ENCODE assay signal across 18 cellular contexts in the genomic region with DNA sequence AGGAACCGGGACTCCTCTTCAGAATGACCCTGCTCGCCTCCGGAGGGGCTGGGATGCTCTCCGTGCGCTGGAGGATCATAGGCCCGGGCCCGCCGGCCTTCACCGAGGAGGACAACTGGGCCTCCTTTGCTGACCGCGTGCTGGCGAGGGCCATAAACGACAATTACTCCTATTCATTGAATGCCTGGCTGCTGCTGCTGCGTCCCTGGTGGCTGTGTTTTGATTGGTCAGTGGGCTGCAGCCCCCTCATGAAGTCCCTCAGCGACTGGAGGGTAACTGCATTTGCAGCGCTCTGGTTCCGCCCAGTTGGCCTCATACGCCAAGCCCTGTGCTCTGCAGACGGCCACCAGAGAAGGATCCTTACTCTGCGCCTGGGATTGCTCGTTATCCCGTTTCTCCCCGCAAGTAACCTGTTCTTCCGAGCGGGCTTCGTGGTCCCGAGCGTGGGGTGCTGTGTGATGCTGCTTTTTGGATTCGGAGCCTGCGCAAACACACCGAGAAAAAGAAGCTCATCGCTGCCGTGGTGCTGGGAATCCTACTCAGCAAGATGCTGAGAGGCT. TPM values are rescaled to one million over a fixed set of nuclear protein-coding genes. Genes with fewer than 3 reads are reported as not detected.
DNase-seq lines count a peak whose midpoint lies in the region; ATAC-seq and TF ChIP-seq lines count a peak whose summit lies in the region.
"Had no signal": no experiment of that assay in that cellular context is flagged by ENCODE, and none has a peak within 500 bp of the region (broad histone marks: within the 10 kb centered on the region; RNA-seq: fewer than 3 reads in every experiment).

No MANE protein-coding gene starts in this region.

- peaks cover 75% of the 10 kb centered on the region for H3K27me3 ChIP-seq in skeletal muscle satellite cell (ENCODE audit: control insufficient read depth, insufficient read depth, low read length)

- no peaks in the 10 kb centered on the region for H3K9me3 ChIP-seq in skeletal muscle satellite cell (replicated peaks; ENCODE audit: low read length)

- H3K27ac Mint-ChIP-seq in T-helper 2 cell treated with Interferon-gamma antibody and Interleukin-4, amounts not matched to agents 5 μg/mL and 100 μg/mL, for 36 hours: no peak overlapping the region
- H3K27ac Mint-ChIP-seq in WTC11: no peak overlapping the region

- H3K4me1 Mint-ChIP-seq in T-helper 2 cell treated with Interferon-gamma antibody and Interleukin-4, amounts not matched to agents 5 μg/mL and 100 μg/mL, for 36 hours (ENCODE audit: low read depth): peaks cover 5% of the 10 kb centered on the region
- H3K4me1 Mint-ChIP-seq in WTC11: peaks cover 33% of the 10 kb centered on the region

- no peaks in the 10 kb centered on the region for H3K36me3 Mint-ChIP-seq in T-helper 2 cell treated with Interferon-gamma antibody and Interleukin-4, amounts not matched to agents 5 μg/mL and 100 μg/mL, for 36 hours (ENCODE audit: low read depth)
- H3K36me3 Mint-ChIP-seq in WTC11: peaks cover 8% of the 10 kb centered on the region

- H3K4me3 Mint-ChIP-seq in T-helper 2 cell treated with Interferon-gamma antibody and Interleukin-4, amounts not matched to agents 5 μg/mL and 100 μg/mL, for 36 hours: peak overlapping the region; percentile 43
- peak overlapping the region; percentile 73 for H3K4me3 Mint-ChIP-seq in WTC11

- peaks cover 55% of the 10 kb centered on the region for H3K27me3 Mint-ChIP-seq in T-helper 2 cell treated with Interferon-gamma antibody and Interleukin-4, amounts not matched to agents 5 μg/mL and 100 μg/mL, for 36 hours (ENCODE audit: low read depth)
- H3K27me3 Mint-ChIP-seq in WTC11 (ENCODE audit: low read depth): peaks cover 69% of the 10 kb centered on the region

- no peaks in the 10 kb centered on the region for H3K4me1 ChIP-seq in skeletal muscle satellite cell (ENCODE audit: control insufficient read depth, insufficient read depth, low read length)
- H3K4me1 ChIP-seq: Peyer's patch had no signal

- H3K4me3 ChIP-seq in iPS-11a (ENCODE audit: low read depth, low read length): peak overlapping the region; percentile 9
- H3K4me3 ChIP-seq in skeletal muscle satellite cell (ENCODE audit: low read length): no peak overlapping the region
- H3K4me3 ChIP-seq: Peyer's patch, spleen had no signal

- peak; percentile 39 for ATAC-seq in WTC11
- no peak for ATAC-seq in left lobe of liver
- ATAC-seq in GM18858 (IDR thresholded peaks at IDR 0.05; ENCODE audit: unreplicated experiment): no peak

- CTCF ChIA-PET in WTC11 (lab: Charles Lee): interaction anchor here (0.8 to 1.3 kb wide), 4 partner anchors 10 to 495 kb away, joined by 3 read pairs; no protein-coding TSS in a partner anchor

- POLR2A ChIA-PET in WTC11 (lab: Charles Lee): no interaction called here

- TF ChIP-seq CTCF in WTC11 (IDR thresholded peaks at IDR 0.05): no peak

- peak overlapping the region; percentile 59 for H3K4me2 ChIP-seq in skeletal muscle satellite cell (ENCODE audit: low read length)

- no peaks in the 10 kb centered on the region for H3K36me3 ChIP-seq in skeletal muscle satellite cell (ENCODE audit: insufficient read depth, low read length)
- H3K36me3 ChIP-seq: Peyer's patch, spleen had no signal

- H3K9me3 Mint-ChIP-seq in T-helper 2 cell treated with Interferon-gamma antibody and Interleukin-4, amounts not matched to agents 5 μg/mL and 100 μg/mL, for 36 hours: no peaks in the 10 kb centered on the region
- H3K9me3 Mint-ChIP-seq in WTC11: peaks cover 11% of the 10 kb centered on the region

- no peak for DNase-seq in T-helper 2 cell treated with Interferon-gamma antibody and Interleukin-4, amounts not matched to agents 5 μg/mL and 100 μg/mL, for 36 hours (ENCODE audit: low spot score)
- DNase-seq in T-helper 2 cell: no peak
- DNase-seq in WTC11 (ENCODE audit: low spot score): no peak
- DNase-seq in left lobe of liver (ENCODE audit: low spot score): no peak
- DNase-seq in iPS-NIHi7 (ENCODE audit: extremely low spot score): no peak
- DNase-seq: 8988T; activated CD8-positive, alpha-beta memory T cell treated with anti-CD3 and anti-CD28 coated beads for 24 hours; activated effector memory CD4-positive, alpha-beta T cell treated with anti-CD3 and anti-CD28 coated beads, Interleukin-2, amount 50 U/mL, for 16 hours; NCI-H2029 treated with DMSO at 0.1 percent for 48 hours; NCI-H526; spleen; SW 1271 had no signal

- no peak overlapping the region for H3K9ac ChIP-seq in skeletal muscle satellite cell (ENCODE audit: low read depth, low read length)

TF ChIP-seq in WTC11, 78 proteins besides CTCF, POLR2A, EP300 and RAD21:
- TF ChIP-seq SP1 (CRISPR knock-in tag; conservative IDR thresholded peaks at IDR 0.05) (no peak), JUN (CRISPR knock-in tag; IDR thresholded peaks at IDR 0.05) (no peak), FOXJ3 (CRISPR knock-in tag; IDR thresholded peaks at IDR 0.05; ENCODE audit: borderline replicate concordance) (no peak), GABPB1 (CRISPR knock-in tag; IDR thresholded peaks at IDR 0.05) (no peak), GTF2I (CRISPR knock-in tag; conservative IDR thresholded peaks at IDR 0.05) (no peak), RELA (CRISPR knock-in tag; IDR thresholded peaks at IDR 0.05; ENCODE audit: borderline replicate concordance) (no peak), ESRRA (CRISPR knock-in tag; IDR thresholded peaks at IDR 0.05; ENCODE audit: borderline replicate concordance) (no peak), ATF3 (CRISPR knock-in tag; conservative IDR thresholded peaks at IDR 0.05) (no peak)
- TF ChIP-seq, protein P1, sequence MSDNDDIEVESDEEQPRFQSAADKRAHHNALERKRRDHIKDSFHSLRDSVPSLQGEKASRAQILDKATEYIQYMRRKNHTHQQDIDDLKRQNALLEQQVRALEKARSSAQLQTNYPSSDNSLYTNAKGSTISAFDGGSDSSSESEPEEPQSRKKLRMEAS (CRISPR knock-in tag; IDR thresholded peaks at IDR 0.05): peak; percentile 14; the same call in 1 of the 2 replicates

RNA-seq across cellular contexts. Expression of gene OR2V1, which starts 16.6 kb away (rescaled TPM):
- total RNA-seq in WTC11 (2021) (not detected in 3 replicates), left lobe of liver (not detected)
- not detected in 2 replicates for total RNA-seq in skeletal muscle satellite cell (2012; rRNA removed)
- total RNA-seq: dermis blood vessel endothelial cell, M059J, Peyer's patch, spleen had no signal

RNA-seq across cellular contexts. Expression of gene OR2V2, which starts 33.0 kb away (rescaled TPM):
- total RNA-seq in WTC11 (2021): not detected in 3 replicates
- not detected in 2 replicates for total RNA-seq in skeletal muscle satellite cell (2012; rRNA removed)
- not detected for total RNA-seq in left lobe of liver
- total RNA-seq: dermis blood vessel endothelial cell, M059J, Peyer's patch, spleen had no signal
